ENCODE assay signal across 16 cellular contexts in genomic region chr6:107917468-107918375, GRCh38. TPM values are rescaled to one million over a fixed set of nuclear protein-coding genes. Genes with fewer than 3 reads are reported as not detected.
A peak's percentile ranks its signal among the peaks of the same experiment; 100 is the strongest.
DNase-seq lines count a peak whose midpoint lies in the region; ATAC-seq and TF ChIP-seq lines count a peak whose summit lies in the region.
"Had no signal": no experiment of that assay in that cellular context is flagged by ENCODE, and none has a peak within 500 bp of the region (broad histone marks: within the 10 kb centered on the region; RNA-seq: fewer than 3 reads in every experiment).

No MANE protein-coding gene starts in this region.

- ATAC-seq in GM21786 (IDR thresholded peaks at IDR 0.05; ENCODE audit: unreplicated experiment) (peak; percentile 61), GM21447 (IDR thresholded peaks at IDR 0.05; ENCODE audit: unreplicated experiment) (no peak)
- ATAC-seq: naive thymus-derived CD8-positive, alpha-beta T cell had no signal

- no peaks in the 10 kb centered on the region for H3K4me1 Mint-ChIP-seq in MCF 10A (ENCODE audit: insufficient read depth, unreplicated experiment)
- H3K4me1 Mint-ChIP-seq in activated T-helper 1 cell treated with anti-CD3 and anti-CD28 coated beads, Interleukin-12 subunit alpha, Interleukin-12 subunit beta, Interleukin-2, Interleukin-4 antibody, amounts not matched to agents 30 ng/mL and 10 ng/mL and 1 ng/mL, durations not matched to agents 14 hours and 24 hours and 36 hours (ENCODE audit: low read depth), result peaks cover 4% of the 10 kb centered on the region

- intact Hi-C loops in MCF 10A (cut with micrococcal nuclease), result no loop called here
- intact Hi-C loops in breast epithelium (cut with DNase I; ENCODE audit: low total_unique reads), result no loop called here
- intact Hi-C loops in activated T-helper 1 cell treated with anti-CD3 and anti-CD28 coated beads, Interleukin-12 subunit alpha, Interleukin-12 subunit beta, Interleukin-2, Interleukin-4 antibody, amounts not matched to agents 30 ng/mL and 10 ng/mL and 1 ng/mL, durations not matched to agents 14 hours and 24 hours and 36 hours (cut with micrococcal nuclease), result no loop called here

- BruUV-seq in MCF 10A (replicated peaks; lab: Mats Ljungman, UMichigan), result no TSS peak

- no peak for TF ChIP-seq POLR2A in breast epithelium (IDR thresholded peaks at IDR 0.05)

- DNase-seq in MCF 10A (ENCODE audit: unreplicated experiment), result peak; percentile 7
- DNase-seq in breast epithelium (ENCODE audit: low spot score in 2 of 2), result no peak
- DNase-seq in activated T-helper 1 cell treated with anti-CD3 and anti-CD28 coated beads, Interleukin-12 subunit alpha, Interleukin-12 subunit beta, Interleukin-2, Interleukin-4 antibody, amounts not matched to agents 30 ng/mL and 10 ng/mL and 1 ng/mL, durations not matched to agents 14 hours and 24 hours and 36 hours (ENCODE audit: low spot score), result no peak
- no peak for DNase-seq in NCI-H187 (lab: John Stamatoyannopoulos, UW)
- no peak for DNase-seq in SIG-M5 (lab: John Stamatoyannopoulos, UW)
- no peak for DNase-seq in activated effector memory CD4-positive, alpha-beta T cell treated with Interleukin-2 at 50 U/mL for 16 hours
- DNase-seq: activated CD4-positive, alpha-beta T cell treated with anti-CD3 and anti-CD28 coated beads for 1 hour; brain microvascular endothelial cell; DMS153; hypothalamus; Kasumi-1; naive thymus-derived CD8-positive, alpha-beta T cell; NCI-H1930; thyroid gland had no signal

- H3K4me3 ChIP-seq in breast epithelium, result no peak overlapping the region
- H3K4me3 ChIP-seq: thyroid gland had no signal

- peaks cover 73% of the 10 kb centered on the region for H3K36me3 Mint-ChIP-seq in MCF 10A (ENCODE audit: insufficient read depth, unreplicated experiment)
- H3K36me3 Mint-ChIP-seq in activated T-helper 1 cell treated with anti-CD3 and anti-CD28 coated beads, Interleukin-12 subunit alpha, Interleukin-12 subunit beta, Interleukin-2, Interleukin-4 antibody, amounts not matched to agents 30 ng/mL and 10 ng/mL and 1 ng/mL, durations not matched to agents 14 hours and 24 hours and 36 hours (ENCODE audit: low read depth), result peaks cover 61% of the 10 kb centered on the region

- H3K27ac ChIP-seq in breast epithelium, result no peak overlapping the region
- H3K27ac ChIP-seq: brain microvascular endothelial cell, thyroid gland had no signal

- H3K9me3 ChIP-seq in breast epithelium, result peaks cover 14 to 26% of the 10 kb centered on the region in 2 donors
- H3K9me3 ChIP-seq: thyroid gland had no signal

- no peaks in the 10 kb centered on the region for H3K4me1 ChIP-seq in breast epithelium
- H3K4me1 ChIP-seq: thyroid gland had no signal

- H3K27me3 Mint-ChIP-seq in MCF 10A (ENCODE audit: insufficient read depth, unreplicated experiment), result no peaks in the 10 kb centered on the region
- no peaks in the 10 kb centered on the region for H3K27me3 Mint-ChIP-seq in activated T-helper 1 cell treated with anti-CD3 and anti-CD28 coated beads, Interleukin-12 subunit alpha, Interleukin-12 subunit beta, Interleukin-2, Interleukin-4 antibody, amounts not matched to agents 30 ng/mL and 10 ng/mL and 1 ng/mL, durations not matched to agents 14 hours and 24 hours and 36 hours (ENCODE audit: insufficient read depth)
- H3K27me3 Mint-ChIP-seq: naive thymus-derived CD8-positive, alpha-beta T cell had no signal

- CTCF ChIA-PET in MCF 10A (lab: Yijun Ruan, JAX), result interaction anchor here (0.6 to 1.2 kb wide), 6 partner anchors 10 to 1650 kb away, joined by 3 to 4 read pairs (median 4); no protein-coding TSS in a partner anchor

- TF ChIP-seq CTCF in MCF 10A (IDR thresholded peaks at IDR 0.05; ENCODE audit: unreplicated experiment) (no peak), breast epithelium (IDR thresholded peaks at IDR 0.05) (no peak)

- H3K36me3 ChIP-seq in breast epithelium, result peaks cover 21% of the 10 kb centered on the region

- H3K9me3 Mint-ChIP-seq in MCF 10A (ENCODE audit: unreplicated experiment), result no peaks in the 10 kb centered on the region
- peaks cover 16% of the 10 kb centered on the region for H3K9me3 Mint-ChIP-seq in activated T-helper 1 cell treated with anti-CD3 and anti-CD28 coated beads, Interleukin-12 subunit alpha, Interleukin-12 subunit beta, Interleukin-2, Interleukin-4 antibody, amounts not matched to agents 30 ng/mL and 10 ng/mL and 1 ng/mL, durations not matched to agents 14 hours and 24 hours and 36 hours

- POLR2A ChIA-PET in MCF 10A (lab: Yijun Ruan, JAX), result interaction anchor here (0.6 to 1.6 kb wide), 4 partner anchors 11 to 1196 kb away, joined by 3 to 4 read pairs (median 4); no protein-coding TSS in a partner anchor

- H3K27ac Mint-ChIP-seq in MCF 10A (ENCODE audit: low read depth, unreplicated experiment), result no peak overlapping the region
- peak overlapping the region; percentile 52 for H3K27ac Mint-ChIP-seq in activated T-helper 1 cell treated with anti-CD3 and anti-CD28 coated beads, Interleukin-12 subunit alpha, Interleukin-12 subunit beta, Interleukin-2, Interleukin-4 antibody, amounts not matched to agents 30 ng/mL and 10 ng/mL and 1 ng/mL, durations not matched to agents 14 hours and 24 hours and 36 hours

- H3K27me3 ChIP-seq in breast epithelium, result no peaks in the 10 kb centered on the region
- H3K27me3 ChIP-seq: brain microvascular endothelial cell, thyroid gland had no signal

- H3K4me3 Mint-ChIP-seq in MCF 10A (ENCODE audit: unreplicated experiment), result no peak overlapping the region
- H3K4me3 Mint-ChIP-seq in activated T-helper 1 cell treated with anti-CD3 and anti-CD28 coated beads, Interleukin-12 subunit alpha, Interleukin-12 subunit beta, Interleukin-2, Interleukin-4 antibody, amounts not matched to agents 30 ng/mL and 10 ng/mL and 1 ng/mL, durations not matched to agents 14 hours and 24 hours and 36 hours, result no peak overlapping the region
- H3K4me3 Mint-ChIP-seq: naive thymus-derived CD8-positive, alpha-beta T cell had no signal

RNA-seq across cellular contexts. Expression of gene SEC63, which starts 40.3 kb away (rescaled TPM):
- total RNA-seq in MCF 10A (2022) (204 and 264 TPM in 2 replicates), breast epithelium (10 to 100 TPM; 48.8 to 60.0 (median 58.7) TPM)
- total RNA-seq in activated T-helper 1 cell treated with anti-CD3 and anti-CD28 coated beads, Interleukin-12 subunit alpha, Interleukin-12 subunit beta, Interleukin-2, Interleukin-4 antibody, amounts not matched to agents 30 ng/mL and 10 ng/mL and 1 ng/mL, durations not matched to agents 14 hours and 24 hours and 36 hours, result 87.1 and 90.7 TPM in 2 replicates
